ENCODE assay signal across 1 cellular context in the genomic region with DNA sequence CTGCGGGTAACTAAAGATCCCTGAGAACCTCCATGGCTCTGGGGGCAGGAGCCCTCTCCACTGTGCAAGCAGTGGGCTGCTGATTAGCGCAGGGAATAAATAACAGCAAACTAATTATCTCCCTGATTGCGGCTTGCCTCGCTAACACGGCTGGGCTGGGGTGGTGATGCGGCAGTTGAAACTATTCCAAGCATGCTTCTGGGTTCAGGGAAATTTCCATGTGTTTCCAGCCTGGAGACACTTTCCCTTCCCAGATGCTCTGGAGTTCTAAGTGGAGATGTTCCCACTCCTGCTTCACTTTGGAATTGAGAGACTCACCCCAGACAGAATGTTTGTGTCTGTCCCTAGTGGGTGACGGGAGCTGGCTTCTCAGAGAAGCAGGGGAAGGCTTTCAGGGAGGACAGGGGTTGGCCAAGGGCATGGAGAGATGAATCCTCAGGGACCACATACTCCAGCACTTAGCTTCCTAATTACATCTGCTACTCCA.
TF ChIP-seq lines count a peak whose summit lies in the region.

No MANE protein-coding gene starts in this region.

TF ChIP-seq in GM23338, 12 proteins besides CTCF, POLR2A, EP300 and RAD21 (continued from another document):
- TF ChIP-seq ZNF462 (CRISPR knock-in tag; IDR thresholded peaks at IDR 0.05): no peak
- TF ChIP-seq REST (IDR thresholded peaks at IDR 0.05; ENCODE audit: unreplicated experiment): no peak
- no peak for TF ChIP-seq NANOG (IDR thresholded peaks at IDR 0.05; ENCODE audit: borderline replicate concordance)
- TF ChIP-seq ZNF114 (CRISPR knock-in tag; IDR thresholded peaks at IDR 0.05): no peak
- TF ChIP-seq JUNB (IDR thresholded peaks at IDR 0.05; ENCODE audit: unreplicated experiment): no peak
- no peak for TF ChIP-seq EZH2 (IDR thresholded peaks at IDR 0.05; ENCODE audit: low read depth, unreplicated experiment)
- TF ChIP-seq STAT1 (IDR thresholded peaks at IDR 0.05; ENCODE audit: unreplicated experiment): no peak
- TF ChIP-seq, protein P1, sequence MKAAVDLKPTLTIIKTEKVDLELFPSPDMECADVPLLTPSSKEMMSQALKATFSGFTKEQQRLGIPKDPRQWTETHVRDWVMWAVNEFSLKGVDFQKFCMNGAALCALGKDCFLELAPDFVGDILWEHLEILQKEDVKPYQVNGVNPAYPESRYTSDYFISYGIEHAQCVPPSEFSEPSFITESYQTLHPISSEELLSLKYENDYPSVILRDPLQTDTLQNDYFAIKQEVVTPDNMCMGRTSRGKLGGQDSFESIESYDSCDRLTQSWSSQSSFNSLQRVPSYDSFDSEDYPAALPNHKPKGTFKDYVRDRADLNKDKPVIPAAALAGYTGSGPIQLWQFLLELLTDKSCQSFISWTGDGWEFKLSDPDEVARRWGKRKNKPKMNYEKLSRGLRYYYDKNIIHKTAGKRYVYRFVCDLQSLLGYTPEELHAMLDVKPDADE (IDR thresholded peaks at IDR 0.05): no peak
- no peak for TF ChIP-seq POLR2AphosphoS5 (IDR thresholded peaks at IDR 0.05; ENCODE audit: low read depth)
- TF ChIP-seq CREB1 (CRISPR knock-in tag; IDR thresholded peaks at IDR 0.05; ENCODE audit: low read depth): no peak
